26 cellular contexts compared by ENCODE assay signal in the genomic region with DNA sequence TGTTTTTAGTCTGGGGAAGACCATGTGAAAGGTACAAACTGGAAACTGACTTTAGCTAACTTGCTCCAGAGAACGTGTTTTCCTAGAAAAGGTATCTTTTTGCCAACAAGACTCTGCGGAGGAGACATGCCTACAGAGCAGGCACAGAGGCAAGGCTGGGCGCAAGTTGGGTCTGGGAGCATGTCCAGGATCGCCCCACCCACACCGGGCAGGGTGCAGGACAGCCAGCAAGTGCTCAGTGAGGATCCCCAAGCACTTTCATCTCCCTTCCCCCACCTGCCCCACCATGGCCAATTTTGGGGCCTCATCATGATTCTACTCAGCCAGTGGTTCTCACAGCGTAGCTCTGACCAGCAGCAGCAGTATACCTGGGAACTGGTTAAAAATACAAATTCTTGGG. TPM values are rescaled to one million over a fixed set of nuclear protein-coding genes. Genes with fewer than 3 reads are reported as not detected.
"Had no signal": no experiment of that assay in that cellular context is flagged by ENCODE, and none has a peak within 500 bp of the region (broad histone marks: within the 10 kb centered on the region; RNA-seq: fewer than 3 reads in every experiment).

No MANE protein-coding gene starts in this region.

- H3K27ac Mint-ChIP-seq: activated B cell treated with CpG ODN at 0.5 μM for 24 hours; activated CD4-positive, alpha-beta T cell treated with anti-CD3 and anti-CD28 coated beads, Interleukin-2, amount 10 ng/mL, durations not matched to agents 24 days and 14 days; activated CD8-positive, alpha-beta memory T cell treated with anti-CD3 and anti-CD28 coated beads, Interleukin-2, amount 10 ng/mL, durations not matched to agents 7 days and 5 days; activated naive CD4-positive, alpha-beta T cell treated with anti-CD3 and anti-CD28 coated beads, Interleukin-2, amount 50 U/mL, for 24 hours; activated naive CD8-positive, alpha-beta T cell treated with anti-CD3 and anti-CD28 coated beads, Interleukin-2, amount 50 U/mL, for 24 hours; activated T-helper 2 cell treated with anti-CD3 and anti-CD28 coated beads, Interferon-gamma antibody, Interleukin-2, Interleukin-4, amounts not matched to agents 10 μg/mL and 5 μg/mL and 100 μg/mL, durations not matched to agents 14 hours and 24 hours and 36 hours; brain; T-helper 1 cell treated with Interleukin-12 subunit alpha and Interleukin-12 subunit beta and Interleukin-4 antibody, amounts not matched to agents 30 μg/mL and 1 μg/mL, for 36 hours had no signal

- H3K4me3 ChIP-seq: K562 had no signal

- H3K9me3 Mint-ChIP-seq: activated B cell treated with CpG ODN at 0.5 μM for 24 hours; activated CD4-positive, alpha-beta T cell treated with anti-CD3 and anti-CD28 coated beads, Interleukin-2, amount 10 ng/mL, durations not matched to agents 24 days and 14 days; activated naive CD4-positive, alpha-beta T cell treated with anti-CD3 and anti-CD28 coated beads, Interleukin-2, amount 50 U/mL, for 24 hours; activated naive CD8-positive, alpha-beta T cell treated with anti-CD3 and anti-CD28 coated beads, Interleukin-2, amount 50 U/mL, for 24 hours; activated T-helper 2 cell treated with anti-CD3 and anti-CD28 coated beads, Interferon-gamma antibody, Interleukin-2, Interleukin-4, amounts not matched to agents 10 μg/mL and 5 μg/mL and 100 μg/mL, durations not matched to agents 14 hours and 24 hours and 36 hours; brain; T-helper 1 cell treated with Interleukin-12 subunit alpha and Interleukin-12 subunit beta and Interleukin-4 antibody, amounts not matched to agents 30 μg/mL and 1 μg/mL, for 36 hours had no signal

- H3K4me1 Mint-ChIP-seq: activated B cell treated with CpG ODN at 0.5 μM for 24 hours; activated CD4-positive, alpha-beta T cell treated with anti-CD3 and anti-CD28 coated beads, Interleukin-2, amount 10 ng/mL, durations not matched to agents 24 days and 14 days; activated CD8-positive, alpha-beta memory T cell treated with anti-CD3 and anti-CD28 coated beads, Interleukin-2, amount 10 ng/mL, durations not matched to agents 7 days and 5 days; activated naive CD4-positive, alpha-beta T cell treated with anti-CD3 and anti-CD28 coated beads, Interleukin-2, amount 50 U/mL, for 24 hours; activated naive CD8-positive, alpha-beta T cell treated with anti-CD3 and anti-CD28 coated beads, Interleukin-2, amount 50 U/mL, for 24 hours; brain had no signal

- ATAC-seq: activated CD8-positive, alpha-beta memory T cell treated with anti-CD3 and anti-CD28 coated beads, Interleukin-2, amount 10 ng/mL, durations not matched to agents 7 days and 5 days; activated naive CD8-positive, alpha-beta T cell treated with anti-CD3 and anti-CD28 coated beads, Interleukin-2, amount 50 U/mL, for 24 hours; K562 had no signal

- H3K4me3 Mint-ChIP-seq: activated B cell treated with CpG ODN at 0.5 μM for 24 hours; activated CD4-positive, alpha-beta T cell treated with anti-CD3 and anti-CD28 coated beads, Interleukin-2, amount 10 ng/mL, durations not matched to agents 24 days and 14 days; activated CD8-positive, alpha-beta memory T cell treated with anti-CD3 and anti-CD28 coated beads, Interleukin-2, amount 10 ng/mL, durations not matched to agents 7 days and 5 days; activated naive CD4-positive, alpha-beta T cell treated with anti-CD3 and anti-CD28 coated beads, Interleukin-2, amount 50 U/mL, for 24 hours; activated naive CD8-positive, alpha-beta T cell treated with anti-CD3 and anti-CD28 coated beads, Interleukin-2, amount 50 U/mL, for 24 hours; brain; T-helper 1 cell treated with Interleukin-12 subunit alpha and Interleukin-12 subunit beta and Interleukin-4 antibody, amounts not matched to agents 30 μg/mL and 1 μg/mL, for 36 hours had no signal

- DNase-seq: activated B cell treated with CpG ODN at 0.5 μM for 24 hours; activated CD4-positive, alpha-beta T cell treated with anti-CD3 and anti-CD28 coated beads for 1 hour; activated CD4-positive, alpha-beta T cell treated with anti-CD3 and anti-CD28 coated beads, Interleukin-2, amount 10 ng/mL, durations not matched to agents 24 days and 14 days; activated CD4-positive, alpha-beta T cell treated with anti-CD3 and anti-CD28 coated beads, Interleukin-2, amount 50 U/mL, for 48 hours; activated CD8-positive, alpha-beta memory T cell treated with anti-CD3 and anti-CD28 coated beads, Interleukin-2, amount 10 ng/mL, durations not matched to agents 7 days and 5 days; activated naive CD8-positive, alpha-beta T cell treated with anti-CD3 and anti-CD28 coated beads, Interleukin-2, amount 50 U/mL, for 24 hours; activated T-cell treated with anti-CD3 and anti-CD28 coated beads, Interleukin-2, amount 50 U/mL, for 48 hours; amniotic stem cell; Kasumi-1; NCI-H1048; NCI-H146; NCI-H187 treated with DMSO at 0.1 percent for 48 hours; NCI-H2081 treated with DMSO at 0.1 percent for 48 hours; NCI-H446; NCI-H524 treated with DMSO at 0.1 percent for 48 hours; NCI-H82; SHP77 had no signal

RNA-seq across cellular contexts. Expression of a gene that starts 25.5 kb away (rescaled TPM):
- total RNA-seq: activated B cell treated with CpG ODN at 0.5 μM for 24 hours; activated CD4-positive, alpha-beta T cell treated with anti-CD3 and anti-CD28 coated beads, Interleukin-2, amount 10 ng/mL, durations not matched to agents 24 days and 14 days; activated CD8-positive, alpha-beta memory T cell treated with anti-CD3 and anti-CD28 coated beads, Interleukin-2, amount 10 ng/mL, durations not matched to agents 7 days and 5 days; activated T-helper 2 cell treated with anti-CD3 and anti-CD28 coated beads, Interferon-gamma antibody, Interleukin-2, Interleukin-4, amounts not matched to agents 10 μg/mL and 5 μg/mL and 100 μg/mL, durations not matched to agents 14 hours and 24 hours and 36 hours; astrocyte; K562; OCI-LY7; RPMI7951; SK-MEL-5 had no signal
- polyA plus RNA-seq: K562 had no signal

RNA-seq across cellular contexts. Expression of a gene that starts 32.5 kb away (rescaled TPM):
- total RNA-seq: activated B cell treated with CpG ODN at 0.5 μM for 24 hours; activated CD4-positive, alpha-beta T cell treated with anti-CD3 and anti-CD28 coated beads, Interleukin-2, amount 10 ng/mL, durations not matched to agents 24 days and 14 days; activated CD8-positive, alpha-beta memory T cell treated with anti-CD3 and anti-CD28 coated beads, Interleukin-2, amount 10 ng/mL, durations not matched to agents 7 days and 5 days; activated T-helper 2 cell treated with anti-CD3 and anti-CD28 coated beads, Interferon-gamma antibody, Interleukin-2, Interleukin-4, amounts not matched to agents 10 μg/mL and 5 μg/mL and 100 μg/mL, durations not matched to agents 14 hours and 24 hours and 36 hours; K562; OCI-LY7; RPMI7951; SK-MEL-5 had no signal
- polyA plus RNA-seq: K562 had no signal
